In genomic region chr12:1855241-1855640, GRCh38 we compare ENCODE assay signal across 24 cellular contexts. TPM values are rescaled to one million over a fixed set of nuclear protein-coding genes. Genes with fewer than 3 reads are reported as not detected.
DNase-seq lines count a peak whose midpoint lies in the region; ATAC-seq, FAIRE-seq and TF ChIP-seq lines count a peak whose summit lies in the region.
"Had no signal": no experiment of that assay in that cellular context is flagged by ENCODE, and none has a peak within 500 bp of the region (broad histone marks: within the 10 kb centered on the region; RNA-seq: fewer than 3 reads in every experiment).

No MANE protein-coding gene starts in this region.

- no peaks in the 10 kb centered on the region for H3K36me3 Mint-ChIP-seq in H9 (ENCODE audit: insufficient read depth in 1 of 3, low read depth in 3 of 3)
- H3K36me3 Mint-ChIP-seq: activated naive CD4-positive, alpha-beta T cell treated with anti-CD3 and anti-CD28 coated beads, Interleukin-2, amount 10 ng/mL, durations not matched to agents 7 days and 5 days had no signal

- H2BK5ac ChIP-seq in H9 (ENCODE audit: insufficient read length, low read length): no peak overlapping the region

- no peak overlapping the region for H3K56ac ChIP-seq in H9 (ENCODE audit: insufficient read length, low read depth, low read length)

- H2AFZ ChIP-seq in H9 (ENCODE audit: low read length): no peak overlapping the region

- H2BK12ac ChIP-seq in H9 (ENCODE audit: insufficient read length, low read depth, low read length): no peak overlapping the region

- H4K20me1 ChIP-seq in BLaER1 treated with 17β-estradiol and CSF1 and Interleukin-3, amounts not matched to agents 10 nM and 100 nM: no peaks in the 10 kb centered on the region
- no peaks in the 10 kb centered on the region for H4K20me1 ChIP-seq in H9 (ENCODE audit: control insufficient read depth, insufficient read depth, insufficient read length)

- no peak overlapping the region for H4K5ac ChIP-seq in H9 (ENCODE audit: insufficient read length, low read depth, low read length)

- no peaks in the 10 kb centered on the region for H3K23me2 ChIP-seq in H9 (ENCODE audit: insufficient read length, low read depth, low read length, poor library complexity, severe bottlenecking)

- no peak overlapping the region for H2BK20ac ChIP-seq in H9 (ENCODE audit: low read depth, low read length, poor library complexity, severe bottlenecking)

- no peaks in the 10 kb centered on the region for H3K79me1 ChIP-seq in H9 (ENCODE audit: insufficient read depth, low read depth, low read length, poor library complexity, severe bottlenecking)

- H4K8ac ChIP-seq in H9 (replicated peaks; ENCODE audit: insufficient read length, low read depth, low read length): no peak overlapping the region

- H3K27me3 ChIP-seq in BLaER1 treated with 17β-estradiol and CSF1 and Interleukin-3, amounts not matched to agents 10 nM and 100 nM: no peaks in the 10 kb centered on the region
- no peaks in the 10 kb centered on the region for H3K27me3 ChIP-seq in H9 (ENCODE audit: insufficient read depth, low read length)
- H3K27me3 ChIP-seq in adipocyte (replicated peaks; ENCODE audit: control insufficient read depth, insufficient read depth, low read length): peaks cover 32% of the 10 kb centered on the region
- no peaks in the 10 kb centered on the region for H3K27me3 ChIP-seq in pancreas
- H3K27me3 ChIP-seq: ascending aorta, ovary, sigmoid colon had no signal

- H3K36me3 ChIP-seq in BLaER1 treated with 17β-estradiol and CSF1 and Interleukin-3, amounts not matched to agents 10 nM and 100 nM: peaks cover 0 to 4% (median 0%) of the 10 kb centered on the region in 11 experiments; a peak in 2 of 22 replicates
- H3K36me3 ChIP-seq in adipocyte (ENCODE audit: control insufficient read depth, insufficient read depth, low read length, severe bottlenecking) (no peaks in the 10 kb centered on the region), pancreas (no peaks in the 10 kb centered on the region)
- H3K36me3 ChIP-seq: ascending aorta, ovary, sigmoid colon had no signal

- H3K14ac ChIP-seq in H9 (ENCODE audit: insufficient read depth, low read length): no peak overlapping the region

- DNase-seq in H9: peak; percentile 27
- DNase-seq in adipocyte (ENCODE audit: low read depth): peak; percentile 24
- peak; percentile 20 for DNase-seq in iris pigment epithelial cell (ENCODE audit: low read depth)
- no peak for DNase-seq in medulla oblongata (ENCODE audit: extremely low spot score)
- DNase-seq in pancreas: no peak
- no peak for DNase-seq in GDM1 (lab: John Stamatoyannopoulos, UW)
- DNase-seq: activated CD4-positive, alpha-beta T cell treated with anti-CD3 and anti-CD28 coated beads for 48 hours; activated naive CD4-positive, alpha-beta T cell treated with anti-CD3 and anti-CD28 coated beads, Interleukin-2, amount 10 ng/mL, durations not matched to agents 7 days and 5 days; AML-193; EL; hippocampal formation; kidney; naive thymus-derived CD8-positive, alpha-beta T cell; NCI-H446 treated with DMSO at 0.1 percent for 48 hours; ovary; sigmoid colon; stimulated activated CD4-positive, alpha-beta T cell treated with anti-CD3 and anti-CD28 coated beads, Interleukin-1b, Interleukin-23, amount 100 ng/mL, for 48 hours; trophoblast cell had no signal

- H3K27ac Mint-ChIP-seq in H9: no peak overlapping the region
- H3K27ac Mint-ChIP-seq: activated naive CD4-positive, alpha-beta T cell treated with anti-CD3 and anti-CD28 coated beads, Interleukin-2, amount 10 ng/mL, durations not matched to agents 7 days and 5 days; memory B cell; naive thymus-derived CD8-positive, alpha-beta T cell; stimulated activated naive CD8-positive, alpha-beta T cell treated with anti-CD3 and anti-CD28 coated beads, Interleukin-15, Interleukin-2, amounts not matched to agents 100 ng/mL and 50 ng/mL, for 24 hours had no signal

- intact Hi-C loops in pancreas (cut with DNase I): no loop called here

- H3K4ac ChIP-seq in H9 (ENCODE audit: low read depth, low read length): no peak overlapping the region

- H3K27me3 Mint-ChIP-seq in H9 (ENCODE audit: low read depth): peaks cover 4% of the 10 kb centered on the region

- H2BK120ac ChIP-seq in H9 (ENCODE audit: low read depth, low read length, poor library complexity, severe bottlenecking): no peak overlapping the region

- H3K79me2 ChIP-seq in H9 (ENCODE audit: insufficient read depth, low read length): no peaks in the 10 kb centered on the region

- H3K9me3 ChIP-seq in BLaER1 treated with 17β-estradiol and CSF1 and Interleukin-3, amounts not matched to agents 10 nM and 100 nM (replicated peaks in 1 of 11): peaks cover 0 to 12% (median 0%) of the 10 kb centered on the region in 11 experiments; a peak in 5 of 22 replicates
- H3K9me3 ChIP-seq in H9 (ENCODE audit: control insufficient read depth, low read depth, low read length): no peaks in the 10 kb centered on the region
- H3K9me3 ChIP-seq in adipocyte (ENCODE audit: control insufficient read depth, low read length): peaks cover 46% of the 10 kb centered on the region
- no peaks in the 10 kb centered on the region for H3K9me3 ChIP-seq in pancreas
- H3K9me3 ChIP-seq: ovary had no signal

- no peak overlapping the region for H3K9ac ChIP-seq in BLaER1 treated with 17β-estradiol and CSF1 and Interleukin-3, amounts not matched to agents 10 nM and 100 nM
- H3K9ac ChIP-seq in H9 (ENCODE audit: extremely low read depth, insufficient read length, low read length) (no peak overlapping the region), adipocyte (ENCODE audit: low read length) (no peak overlapping the region)

- no peak overlapping the region for H3K18ac ChIP-seq in H9 (ENCODE audit: insufficient read length, low read depth, low read length)

- no peak overlapping the region for H3K4me3 ChIP-seq in BLaER1 treated with 17β-estradiol and CSF1 and Interleukin-3, amounts not matched to agents 10 nM and 100 nM
- H3K4me3 ChIP-seq in adipocyte (ENCODE audit: low read length): no peak overlapping the region
- no peak overlapping the region for H3K4me3 ChIP-seq in pancreas
- H3K4me3 ChIP-seq: ascending aorta, ovary, sigmoid colon had no signal

- no peaks in the 10 kb centered on the region for H3K9me3 Mint-ChIP-seq in H9
- H3K9me3 Mint-ChIP-seq: activated naive CD4-positive, alpha-beta T cell treated with anti-CD3 and anti-CD28 coated beads, Interleukin-2, amount 10 ng/mL, durations not matched to agents 7 days and 5 days; memory B cell; stimulated activated naive CD8-positive, alpha-beta T cell treated with anti-CD3 and anti-CD28 coated beads, Interleukin-15, Interleukin-2, amounts not matched to agents 100 ng/mL and 50 ng/mL, for 24 hours had no signal

- no peak overlapping the region for H3K27ac ChIP-seq in BLaER1 treated with 17β-estradiol and CSF1 and Interleukin-3, amounts not matched to agents 10 nM and 100 nM
- no peak overlapping the region for H3K27ac ChIP-seq in H9 (ENCODE audit: insufficient read length, low read depth, low read length)
- H3K27ac ChIP-seq in pancreas: no peak overlapping the region
- H3K27ac ChIP-seq: ascending aorta, foreskin keratinocyte, ovary, sigmoid colon had no signal

- TF ChIP-seq CTCF in H9 (conservative IDR thresholded peaks at IDR 0.05) (no peak), pancreas (IDR thresholded peaks at IDR 0.05) (no peak)

- WGBS in H9 (ENCODE audit: extremely low coverage, insufficient read length, low lambda C conversion rate): no CpG with 5 or more reads among the region's 3 CpGs
- WGBS in pancreas, 2 donors: 60 to 65% methylated on average over 3 of the region's 3 CpGs

- no peaks in the 10 kb centered on the region for H3K4me1 Mint-ChIP-seq in H9
- H3K4me1 Mint-ChIP-seq: memory B cell had no signal

- FAIRE-seq in pancreas (lab: Jason Lieb, UNC): no peak
- FAIRE-seq: kidney had no signal

- H3K4me1 ChIP-seq in BLaER1 treated with 17β-estradiol and CSF1 and Interleukin-3, amounts not matched to agents 10 nM and 100 nM: peaks cover 23 to 39% (median 36%) of the 10 kb centered on the region in 10 experiments
- no peaks in the 10 kb centered on the region for H3K4me1 ChIP-seq in H9 (ENCODE audit: insufficient read depth, low read length)
- no peaks in the 10 kb centered on the region for H3K4me1 ChIP-seq in adipocyte (ENCODE audit: control insufficient read depth, insufficient read depth, low read length)
- no peaks in the 10 kb centered on the region for H3K4me1 ChIP-seq in pancreas
- H3K4me1 ChIP-seq: foreskin keratinocyte, sigmoid colon had no signal

- no peak overlapping the region for H2BK15ac ChIP-seq in H9 (ENCODE audit: low read depth, low read length)

- ATAC-seq in pancreas: no peak
- ATAC-seq: foreskin keratinocyte; naive thymus-derived CD8-positive, alpha-beta T cell; Right ventricle myocardium inferior had no signal

- H2AK5ac ChIP-seq in H9 (ENCODE audit: insufficient read length, low read length): no peak overlapping the region

- H3K4me2 ChIP-seq in BLaER1 treated with 17β-estradiol and CSF1 and Interleukin-3, amounts not matched to agents 10 nM and 100 nM: peak overlapping the region in 7 of 11 experiments; percentile 10 to 46 (median 35); a peak in 11 of 22 replicates
- H3K4me2 ChIP-seq in H9 (ENCODE audit: insufficient read depth, insufficient read length, low read length): no peak overlapping the region

- no peak overlapping the region for H4K91ac ChIP-seq in H9 (ENCODE audit: insufficient read length, low read depth, low read length)

- no peak overlapping the region for H3K23ac ChIP-seq in H9 (ENCODE audit: insufficient read length, low read depth, low read length)

- H3K4me3 Mint-ChIP-seq in H9: no peak overlapping the region; a peak in 1 of 5 replicates
- H3K4me3 Mint-ChIP-seq: activated naive CD4-positive, alpha-beta T cell treated with anti-CD3 and anti-CD28 coated beads, Interleukin-2, amount 10 ng/mL, durations not matched to agents 7 days and 5 days; memory B cell; naive thymus-derived CD8-positive, alpha-beta T cell; stimulated activated naive CD8-positive, alpha-beta T cell treated with anti-CD3 and anti-CD28 coated beads, Interleukin-15, Interleukin-2, amounts not matched to agents 100 ng/mL and 50 ng/mL, for 24 hours had no signal

- no peak overlapping the region for H3T11ph ChIP-seq in H9 (ENCODE audit: low read length)

RNA-seq across cellular contexts. Expression of gene LRTM2, which starts 34.9 kb away (rescaled TPM):
- total RNA-seq in H9 (2021) (not detected in 2 replicates), pancreas (not detected)
- not detected for polyA plus RNA-seq in pancreas
- total RNA-seq: ascending aorta, foreskin keratinocyte, kidney, ovary, Right ventricle myocardium inferior had no signal
- polyA plus RNA-seq: foreskin keratinocyte; naive thymus-derived CD8-positive, alpha-beta T cell; ovary had no signal

Comparison
In these comparisons a context has a peak if more than half of its experiments do, and no peak if none do; other contexts are left out.
1. DNase-seq: peak in H9 (single experiment), adipocyte (single experiment) and iris pigment epithelial cell (single experiment); none in medulla oblongata (single experiment), pancreas (0 of 6) and GDM1 (single experiment).